25 cellular contexts compared by ENCODE assay signal in genomic region chr19:7971553-7972520, GRCh38. TPM values are rescaled to one million over a fixed set of nuclear protein-coding genes. Genes with fewer than 3 reads are reported as not detected.
DNase-seq lines count a peak whose midpoint lies in the region; ATAC-seq lines count a peak whose summit lies in the region.
"Had no signal": no experiment of that assay in that cellular context is flagged by ENCODE, and none has a peak within 500 bp of the region (broad histone marks: within the 10 kb centered on the region; RNA-seq: fewer than 3 reads in every experiment).

No MANE protein-coding gene starts in this region.

- no peak overlapping the region for H3K27ac ChIP-seq in right cardiac atrium (ENCODE audit: low read length)
- H3K27ac ChIP-seq in aorta (ENCODE audit: low read depth in 1 of 2, low read length in 2 of 2), result no peak overlapping the region
- H3K27ac ChIP-seq: A549, GM23248, heart right ventricle, left ventricle myocardium inferior had no signal

- 68% methylated on average over 35 of the region's 35 CpGs for whole genome bisulfite sequencing in right cardiac atrium
- 84 to 86% methylated on average over 33 to 35 of the region's 35 CpGs for WGBS in aorta, 2 donors

- no peaks in the 10 kb centered on the region for H3K4me1 ChIP-seq in right cardiac atrium (ENCODE audit: control insufficient read depth, insufficient read depth, low read length)
- H3K4me1 ChIP-seq in aorta (ENCODE audit: control insufficient read depth in 1 of 2, insufficient read depth in 2 of 2, low read length in 2 of 2), result no peaks in the 10 kb centered on the region
- H3K4me1 ChIP-seq: A549, BE2C had no signal

- H3K27me3 ChIP-seq in right cardiac atrium (ENCODE audit: control insufficient read depth, insufficient read depth), result no peaks in the 10 kb centered on the region
- no peaks in the 10 kb centered on the region for H3K27me3 ChIP-seq in aorta (ENCODE audit: control insufficient read depth in 1 of 2, insufficient read depth in 2 of 2, low read length in 1 of 2)
- H3K27me3 ChIP-seq: BE2C, heart right ventricle had no signal

- peaks cover 0 to 3% of the 10 kb centered on the region in 2 donors for H3K36me3 ChIP-seq in aorta (ENCODE audit: control insufficient read depth in 1 of 2, insufficient read depth in 2 of 2, low read length in 1 of 2)

- intact Hi-C loops in right cardiac atrium (cut with DNase I) (loop anchor here in 2 of 4 donors (5.0 to 10.0 kb wide), 2 partner anchors 35 to 273 kb away; partner anchors contain the start of gene ELAVL1 (in 1 of the 2)), cardiac septum (cut with DNase I) (loop anchor here (5.0 to 10.0 kb wide), 2 partner anchors 183 to 280 kb away; no protein-coding TSS in a partner anchor), left colon (cut with DNase I, micrococcal nuclease) (no loop called here), aorta (cut with DNase I) (no loop called here)

- no peak for DNase-seq in right cardiac atrium
- DNase-seq in cardiac septum (ENCODE audit: low spot score), result no peak
- no peak for DNase-seq in left colon
- DNase-seq in aorta, result no peak
- DNase-seq in hypothalamus (lab: John Stamatoyannopoulos, UW), result no peak
- DNase-seq: activated CD4-positive, alpha-beta T cell treated with anti-CD3 and anti-CD28 coated beads for 36 hours; activated naive CD4-positive, alpha-beta T cell treated with Interleukin-2 at 50 U/mL for 16 hours; activated T-cell treated with anti-CD3 and anti-CD28 coated beads, Interleukin-2, amount 50 U/mL, for 4 hours; amniotic stem cell; BE2C; COR-L47; DND-41; GM23248; heart right ventricle; left ventricle myocardium inferior; NCI-H1092; NCI-H1930; NCI-H226; NCI-H82; SIG-M5; small intestine had no signal

- H3K9me3 ChIP-seq in right cardiac atrium (ENCODE audit: control insufficient read depth, low read length), result no peaks in the 10 kb centered on the region
- H3K9me3 ChIP-seq in aorta (ENCODE audit: control insufficient read depth, low read length), result no peaks in the 10 kb centered on the region
- H3K9me3 ChIP-seq: A549, BE2C, heart right ventricle, left ventricle myocardium inferior had no signal

- H3K4me3 ChIP-seq in right cardiac atrium (ENCODE audit: low read length), result no peak overlapping the region
- no peak overlapping the region for H3K4me3 ChIP-seq in aorta (ENCODE audit: low read length in 2 of 2)
- H3K4me3 ChIP-seq: A549, GM23248, heart right ventricle, left ventricle myocardium inferior had no signal

- ATAC-seq in right cardiac atrium (peak; percentile 15 to 17), left colon (peak; percentile 5), aorta (ENCODE audit: low FRiP score) (peak; percentile 16), GM18867 (IDR thresholded peaks at IDR 0.05; ENCODE audit: unreplicated experiment) (no peak)
- ATAC-seq: heart right ventricle; stimulated activated memory B cell treated with anti-CD40 and anti-IgM and Interleukin-4, amounts not matched to agents 10 μg/mL and 1 μg/mL and 100 μg/mL, for 72 hours had no signal

RNA-seq across cellular contexts. Expression of gene TIMM44, which starts 28.4 kb away (rescaled TPM):
- total RNA-seq in right cardiac atrium (10 to 100 TPM; 51.1 to 88.9 (median 64.0) TPM), cardiac septum (82.6 TPM), left colon (10 to 100 TPM; 54.1 to 69.1 TPM), aorta (10 to 100 TPM; 44.5 to 53.5 TPM)
- polyA plus RNA-seq in right cardiac atrium (64.6 TPM), aorta (100 to 1,000 TPM in 1 of 2 donors, 10 to 100 TPM in 1; 26.4 to 126 TPM)

RNA-seq across cellular contexts. Expression of gene ELAVL1, which starts 33.6 kb away (rescaled TPM):
- total RNA-seq in right cardiac atrium (10 to 100 TPM; 55.4 to 67.5 (median 64.6) TPM), cardiac septum (55.2 TPM), left colon (10 to 100 TPM; 49.2 to 61.4 TPM), aorta (10 to 100 TPM; 48.5 to 48.9 TPM)
- polyA plus RNA-seq in right cardiac atrium (28.4 TPM), aorta (10 to 100 TPM in 1 of 2 donors, 1 to 10 TPM in 1; 8.1 to 24.2 TPM)

RNA-seq across cellular contexts. Expression of gene CTXN1, which starts 45.9 kb away (rescaled TPM):
- total RNA-seq in right cardiac atrium, result under 1 TPM in 2 of 4 donors, not detected in 2; 0.24 to 0.34 TPM
- 0.16 TPM for polyA plus RNA-seq in right cardiac atrium
- 0.24 TPM for total RNA-seq in cardiac septum
- 1 to 10 TPM in 1 of 2 donors, under 1 TPM in 1; 0.61 to 5.1 TPM for total RNA-seq in left colon
- total RNA-seq in aorta, result 1 to 10 TPM; 1.9 to 2.5 TPM
- polyA plus RNA-seq in aorta, result under 1 TPM in 1 of 2 donors, not detected in 1; 0.51 TPM
- total RNA-seq: T-helper 1 cell treated with Interleukin-12 subunit alpha and Interleukin-12 subunit beta and Interleukin-4 antibody, amounts not matched to agents 30 ng/mL and 1 ng/mL, for 36 hours had no signal

RNA-seq across cellular contexts. Expression of gene SNAPC2, which starts 51.7 kb away (rescaled TPM):
- total RNA-seq in right cardiac atrium (10 to 100 TPM in 3 of 4 donors, 1 to 10 TPM in 1; 9.6 to 14.4 (median 11.0) TPM), cardiac septum (12.3 TPM), left colon (10 to 100 TPM; 10.6 to 17.7 TPM), aorta (10 to 100 TPM; 20.0 to 26.6 TPM)
- polyA plus RNA-seq in right cardiac atrium (12.2 TPM), aorta (10 to 100 TPM; 12.0 to 22.6 TPM)

RNA-seq across cellular contexts. Expression of gene TGFBR3L, which starts 57.2 kb away (rescaled TPM):
- total RNA-seq in right cardiac atrium (10 to 100 TPM in 3 of 4 donors, 1 to 10 TPM in 1; 8.0 to 17.6 (median 14.5) TPM), cardiac septum (3.0 TPM), left colon (under 1 TPM in 1 of 2 donors, not detected in 1; 0.53 TPM), aorta (under 1 TPM in 1 of 2 donors, not detected in 1; 0.84 TPM)
- polyA plus RNA-seq in right cardiac atrium (2.4 TPM), aorta (1 to 10 TPM in 1 of 2 donors, not detected in 1; 1.5 TPM)
